In genomic region chr7:14018751-14019150, GRCh38 we compare ENCODE assay signal across 2 cellular contexts.
A peak's percentile ranks its signal among the peaks of the same experiment; 100 is the strongest.
TF ChIP-seq lines count a peak whose summit lies in the region.

No MANE protein-coding gene starts in this region.

TF ChIP-seq in SK-N-SH, 30 proteins besides CTCF, POLR2A, EP300 and RAD21 (continued from another document):
- 0 out of 2 replicates have a peak, but pooled peaks have one; percentile 16 for TF ChIP-seq PBX3 (IDR thresholded peaks at IDR 0.05)

TF ChIP-seq in K562, 482 proteins besides CTCF, POLR2A, EP300 and RAD21 (continued from another document):
- TF ChIP-seq STAT6 (CRISPR knock-in tag; IDR thresholded peaks at IDR 0.05) = no peak
- no peak for TF ChIP-seq PBX2 (CRISPR knock-in tag; IDR thresholded peaks at IDR 0.05; ENCODE audit: low read depth)
- 0 out of 2 replicates have a peak, but pooled peaks have one; percentile 13 for TF ChIP-seq PBX2 (tag; conservative IDR thresholded peaks at IDR 0.05; ENCODE audit: low read depth)
TF ChIP-seq in K562: peak in this region for 3.
